Comparison of ENCODE assay signal across 2 cellular contexts in the genomic region with DNA sequence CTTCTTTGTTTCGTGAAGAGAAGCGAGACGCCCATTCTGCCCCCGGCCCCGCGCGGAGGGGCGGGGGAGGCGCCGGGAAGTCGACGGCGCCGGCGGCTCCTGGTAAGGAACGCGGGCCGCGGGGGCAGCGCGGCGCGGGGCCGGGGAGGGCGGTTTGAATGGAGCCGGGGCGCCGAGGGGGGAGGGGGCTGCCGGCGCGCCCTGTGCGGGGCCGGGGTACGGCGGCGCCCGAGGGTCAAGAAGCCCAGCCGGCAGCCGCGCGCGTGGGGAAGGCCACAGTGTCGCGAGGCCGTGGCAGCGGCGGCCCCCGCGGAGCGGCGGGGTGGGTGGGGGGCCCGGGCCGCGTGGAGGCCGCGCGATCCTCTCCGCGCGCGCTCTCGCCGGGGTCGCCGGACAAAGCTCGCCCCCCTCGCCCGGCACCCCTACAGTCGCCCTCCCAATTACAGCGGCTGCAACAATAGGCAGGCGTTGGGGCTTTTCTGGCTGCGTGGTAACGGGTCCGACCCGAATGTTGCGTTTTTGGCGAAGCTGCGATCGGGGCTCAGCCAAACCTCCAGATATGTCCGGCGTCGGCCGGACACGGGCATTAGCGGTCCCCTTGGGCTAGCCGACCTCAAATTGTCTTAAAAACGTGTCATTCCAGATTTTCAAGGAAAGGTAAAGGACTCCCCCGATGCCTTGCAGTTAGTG.
TF ChIP-seq lines count a peak whose summit lies in the region.

No MANE protein-coding gene starts in this region.

TF ChIP-seq in HEK293, 187 proteins besides CTCF, POLR2A, EP300 and RAD21:
- TF ChIP-seq ZNF24 (tag by site-specific recombination; IDR thresholded peaks at IDR 0.05) (no peak), KLF10 (tag by site-specific recombination; IDR thresholded peaks at IDR 0.05) (peak; percentile 9; the same call in 1 of the 2 replicates), ZNF335 (tag by site-specific recombination; conservative IDR thresholded peaks at IDR 0.05) (peak; percentile 79), BCL11B (tag by site-specific recombination; IDR thresholded peaks at IDR 0.05; ENCODE audit: low read depth) (0 out of 2 replicates have a peak, but pooled peaks have one; percentile 35), PRDM10 (tag by site-specific recombination; IDR thresholded peaks at IDR 0.05) (no peak), ZBTB7A (tag by site-specific recombination; IDR thresholded peaks at IDR 0.05; ENCODE audit: low read depth) (peak; percentile 12; the same call in 1 of the 2 replicates), ZNF239 (tag by site-specific recombination; IDR thresholded peaks at IDR 0.05) (no peak), ZBTB26 (tag by site-specific recombination; optimal IDR thresholded peaks at IDR 0.05) (peak; percentile 71)
- TF ChIP-seq, protein P1, sequence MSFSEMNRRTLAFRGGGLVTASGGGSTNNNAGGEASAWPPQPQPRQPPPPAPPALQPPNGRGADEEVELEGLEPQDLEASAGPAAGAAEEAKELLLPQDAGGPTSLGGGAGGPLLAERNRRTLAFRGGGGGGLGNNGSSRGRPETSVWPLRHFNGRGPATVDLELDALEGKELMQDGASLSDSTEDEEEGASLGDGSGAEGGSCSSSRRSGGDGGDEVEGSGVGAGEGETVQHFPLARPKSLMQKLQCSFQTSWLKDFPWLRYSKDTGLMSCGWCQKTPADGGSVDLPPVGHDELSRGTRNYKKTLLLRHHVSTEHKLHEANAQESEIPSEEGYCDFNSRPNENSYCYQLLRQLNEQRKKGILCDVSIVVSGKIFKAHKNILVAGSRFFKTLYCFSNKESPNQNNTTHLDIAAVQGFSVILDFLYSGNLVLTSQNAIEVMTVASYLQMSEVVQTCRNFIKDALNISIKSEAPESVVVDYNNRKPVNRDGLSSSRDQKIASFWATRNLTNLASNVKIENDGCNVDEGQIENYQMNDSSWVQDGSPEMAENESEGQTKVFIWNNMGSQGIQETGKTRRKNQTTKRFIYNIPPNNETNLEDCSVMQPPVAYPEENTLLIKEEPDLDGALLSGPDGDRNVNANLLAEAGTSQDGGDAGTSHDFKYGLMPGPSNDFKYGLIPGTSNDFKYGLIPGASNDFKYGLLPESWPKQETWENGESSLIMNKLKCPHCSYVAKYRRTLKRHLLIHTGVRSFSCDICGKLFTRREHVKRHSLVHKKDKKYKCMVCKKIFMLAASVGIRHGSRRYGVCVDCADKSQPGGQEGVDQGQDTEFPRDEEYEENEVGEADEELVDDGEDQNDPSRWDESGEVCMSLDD (tag by site-specific recombination; IDR thresholded peaks at IDR 0.05): peak; percentile 78

TF ChIP-seq in K562, 482 proteins besides CTCF, POLR2A, EP300 and RAD21 (continues in another document):
- TF ChIP-seq PHB2 (IDR thresholded peaks at IDR 0.05; ENCODE audit: low read depth): no peak
- no peak for TF ChIP-seq NR2F6 (CRISPR knock-in tag; IDR thresholded peaks at IDR 0.05)
- TF ChIP-seq ZBTB12 (CRISPR knock-in tag; IDR thresholded peaks at IDR 0.05): no peak
- TF ChIP-seq PML (IDR thresholded peaks at IDR 0.05; ENCODE audit: low read length): no peak
- no peak for TF ChIP-seq KLF6 (CRISPR knock-in tag; IDR thresholded peaks at IDR 0.05; ENCODE audit: borderline replicate concordance)
- TF ChIP-seq, protein P2, sequence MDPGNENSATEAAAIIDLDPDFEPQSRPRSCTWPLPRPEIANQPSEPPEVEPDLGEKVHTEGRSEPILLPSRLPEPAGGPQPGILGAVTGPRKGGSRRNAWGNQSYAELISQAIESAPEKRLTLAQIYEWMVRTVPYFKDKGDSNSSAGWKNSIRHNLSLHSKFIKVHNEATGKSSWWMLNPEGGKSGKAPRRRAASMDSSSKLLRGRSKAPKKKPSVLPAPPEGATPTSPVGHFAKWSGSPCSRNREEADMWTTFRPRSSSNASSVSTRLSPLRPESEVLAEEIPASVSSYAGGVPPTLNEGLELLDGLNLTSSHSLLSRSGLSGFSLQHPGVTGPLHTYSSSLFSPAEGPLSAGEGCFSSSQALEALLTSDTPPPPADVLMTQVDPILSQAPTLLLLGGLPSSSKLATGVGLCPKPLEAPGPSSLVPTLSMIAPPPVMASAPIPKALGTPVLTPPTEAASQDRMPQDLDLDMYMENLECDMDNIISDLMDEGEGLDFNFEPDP (CRISPR knock-in tag; IDR thresholded peaks at IDR 0.05): no peak
- peak in 1 of 2 experiments; percentile 85; a peak in 1 of 4 replicates for TF ChIP-seq ZNF639 (CRISPR knock-in tag; conservative IDR thresholded peaks at IDR 0.05 in 1 of 2, IDR thresholded peaks at IDR 0.05 in 1 of 2)
- no peak for TF ChIP-seq PHB (CRISPR knock-in tag; IDR thresholded peaks at IDR 0.05)
- TF ChIP-seq POLR3G (IDR thresholded peaks at IDR 0.05; ENCODE audit: extremely low read depth, insufficient read length, insufficient replicate concordance): no peak
- TF ChIP-seq RB1 (IDR thresholded peaks at IDR 0.05; ENCODE audit: low read depth): 0 out of 2 replicates have a peak, but pooled peaks have one; percentile 6
- no peak for TF ChIP-seq HMBOX1 (IDR thresholded peaks at IDR 0.05)
- TF ChIP-seq, protein P3, sequence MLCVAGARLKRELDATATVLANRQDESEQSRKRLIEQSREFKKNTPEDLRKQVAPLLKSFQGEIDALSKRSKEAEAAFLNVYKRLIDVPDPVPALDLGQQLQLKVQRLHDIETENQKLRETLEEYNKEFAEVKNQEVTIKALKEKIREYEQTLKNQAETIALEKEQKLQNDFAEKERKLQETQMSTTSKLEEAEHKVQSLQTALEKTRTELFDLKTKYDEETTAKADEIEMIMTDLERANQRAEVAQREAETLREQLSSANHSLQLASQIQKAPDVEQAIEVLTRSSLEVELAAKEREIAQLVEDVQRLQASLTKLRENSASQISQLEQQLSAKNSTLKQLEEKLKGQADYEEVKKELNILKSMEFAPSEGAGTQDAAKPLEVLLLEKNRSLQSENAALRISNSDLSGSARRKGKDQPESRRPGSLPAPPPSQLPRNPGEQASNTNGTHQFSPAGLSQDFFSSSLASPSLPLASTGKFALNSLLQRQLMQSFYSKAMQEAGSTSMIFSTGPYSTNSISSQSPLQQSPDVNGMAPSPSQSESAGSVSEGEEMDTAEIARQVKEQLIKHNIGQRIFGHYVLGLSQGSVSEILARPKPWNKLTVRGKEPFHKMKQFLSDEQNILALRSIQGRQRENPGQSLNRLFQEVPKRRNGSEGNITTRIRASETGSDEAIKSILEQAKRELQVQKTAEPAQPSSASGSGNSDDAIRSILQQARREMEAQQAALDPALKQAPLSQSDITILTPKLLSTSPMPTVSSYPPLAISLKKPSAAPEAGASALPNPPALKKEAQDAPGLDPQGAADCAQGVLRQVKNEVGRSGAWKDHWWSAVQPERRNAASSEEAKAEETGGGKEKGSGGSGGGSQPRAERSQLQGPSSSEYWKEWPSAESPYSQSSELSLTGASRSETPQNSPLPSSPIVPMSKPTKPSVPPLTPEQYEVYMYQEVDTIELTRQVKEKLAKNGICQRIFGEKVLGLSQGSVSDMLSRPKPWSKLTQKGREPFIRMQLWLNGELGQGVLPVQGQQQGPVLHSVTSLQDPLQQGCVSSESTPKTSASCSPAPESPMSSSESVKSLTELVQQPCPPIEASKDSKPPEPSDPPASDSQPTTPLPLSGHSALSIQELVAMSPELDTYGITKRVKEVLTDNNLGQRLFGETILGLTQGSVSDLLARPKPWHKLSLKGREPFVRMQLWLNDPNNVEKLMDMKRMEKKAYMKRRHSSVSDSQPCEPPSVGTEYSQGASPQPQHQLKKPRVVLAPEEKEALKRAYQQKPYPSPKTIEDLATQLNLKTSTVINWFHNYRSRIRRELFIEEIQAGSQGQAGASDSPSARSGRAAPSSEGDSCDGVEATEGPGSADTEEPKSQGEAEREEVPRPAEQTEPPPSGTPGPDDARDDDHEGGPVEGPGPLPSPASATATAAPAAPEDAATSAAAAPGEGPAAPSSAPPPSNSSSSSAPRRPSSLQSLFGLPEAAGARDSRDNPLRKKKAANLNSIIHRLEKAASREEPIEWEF (CRISPR knock-in tag; IDR thresholded peaks at IDR 0.05): no peak
- no peak for TF ChIP-seq NR2C2 (CRISPR knock-in tag; IDR thresholded peaks at IDR 0.05)
- peak; percentile 17; the same call in 1 of the 2 replicates for TF ChIP-seq NR2C2 (tag; IDR thresholded peaks at IDR 0.05)
- TF ChIP-seq BCLAF1 (IDR thresholded peaks at IDR 0.05; ENCODE audit: borderline replicate concordance in 1 of 2, control insufficient read depth in 1 of 2, low read depth in 2 of 2, low read length in 1 of 2): no peak
- TF ChIP-seq, protein P4, sequence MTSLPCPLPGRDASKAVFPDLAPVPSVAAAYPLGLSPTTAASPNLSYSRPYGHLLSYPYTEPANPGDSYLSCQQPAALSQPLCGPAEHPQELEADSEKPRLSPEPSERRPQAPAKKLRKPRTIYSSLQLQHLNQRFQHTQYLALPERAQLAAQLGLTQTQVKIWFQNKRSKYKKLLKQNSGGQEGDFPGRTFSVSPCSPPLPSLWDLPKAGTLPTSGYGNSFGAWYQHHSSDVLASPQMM (CRISPR knock-in tag; IDR thresholded peaks at IDR 0.05): no peak
- TF ChIP-seq HDGF (IDR thresholded peaks at IDR 0.05): no peak
- TF ChIP-seq ZNF354B (CRISPR knock-in tag; IDR thresholded peaks at IDR 0.05): no peak
- no peak for TF ChIP-seq HIVEP1 (CRISPR knock-in tag; IDR thresholded peaks at IDR 0.05)
- TF ChIP-seq HDAC8 (tag; IDR thresholded peaks at IDR 0.05): no peak
- no peak for TF ChIP-seq MLLT1 (IDR thresholded peaks at IDR 0.05)
- no peak for TF ChIP-seq FUS (optimal IDR thresholded peaks at IDR 0.05; ENCODE audit: low read depth, low read length)
- no peak for TF ChIP-seq SMARCA5 (IDR thresholded peaks at IDR 0.05)
- TF ChIP-seq PTBP1 (IDR thresholded peaks at IDR 0.05; ENCODE audit: low read depth, low read length): no peak
- no peak for TF ChIP-seq HMG20B (CRISPR knock-in tag; IDR thresholded peaks at IDR 0.05)
- no peak for TF ChIP-seq ATF7 (IDR thresholded peaks at IDR 0.05)
- TF ChIP-seq ZBTB8A (IDR thresholded peaks at IDR 0.05; ENCODE audit: partially characterized antibody): no peak
- no peak for TF ChIP-seq GTF2F1 (IDR thresholded peaks at IDR 0.05; ENCODE audit: low read depth, low read length)
- no peak for TF ChIP-seq DEAF1 (CRISPR knock-in tag; IDR thresholded peaks at IDR 0.05)
- TF ChIP-seq OTX1 (CRISPR knock-in tag; IDR thresholded peaks at IDR 0.05): no peak
